ENCODE assay signal across 20 cellular contexts in the genomic region with DNA sequence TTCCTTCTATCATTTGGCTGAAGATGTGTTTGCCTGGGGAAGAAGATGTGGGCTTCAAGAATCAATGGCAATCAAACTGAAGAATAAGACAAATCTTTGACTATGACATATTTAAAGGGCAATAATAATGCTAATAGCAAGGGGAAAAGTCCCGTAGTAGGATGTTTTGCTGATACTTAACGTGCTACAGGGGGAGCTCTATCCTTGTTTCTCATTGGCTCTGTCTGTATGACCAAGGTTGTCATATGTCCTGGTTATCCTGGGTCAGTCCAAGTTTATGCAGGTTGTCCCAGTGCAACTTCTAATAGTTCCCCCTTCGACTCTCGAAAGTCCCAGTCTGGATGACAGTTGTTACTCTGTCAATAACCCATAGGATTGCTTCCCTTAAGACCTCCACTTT.
DNase-seq lines count a peak whose midpoint lies in the region; ATAC-seq and TF ChIP-seq lines count a peak whose summit lies in the region.
"Had no signal": no experiment of that assay in that cellular context is flagged by ENCODE, and none has a peak within 500 bp of the region (broad histone marks: within the 10 kb centered on the region; RNA-seq: fewer than 3 reads in every experiment).

No MANE protein-coding gene starts in this region.

- no peak overlapping the region for H3K4me3 Mint-ChIP-seq in WTC11
- H3K4me3 Mint-ChIP-seq in effector memory CD8-positive, alpha-beta T cell = no peak overlapping the region
- H3K4me3 Mint-ChIP-seq: CD4-positive, alpha-beta T cell had no signal

- H2AFZ ChIP-seq in HCT116 (ENCODE audit: low read depth, low read length, poor library complexity, severe bottlenecking) = no peak overlapping the region

- no peak overlapping the region for H3K27ac ChIP-seq in C4-2B
- H3K27ac ChIP-seq in HCT116 (ENCODE audit: low read depth, low read length) = no peak overlapping the region
- no peak overlapping the region for H3K27ac ChIP-seq in ascending aorta
- H3K27ac ChIP-seq: KMS-11 had no signal

- DNase-seq in HCT116 (ENCODE audit: low read depth, low spot score) (no peak), WTC11 (ENCODE audit: low spot score) (no peak), fibroblast of mammary gland (ENCODE audit: low read depth) (no peak), NCI-H526 treated with DMSO at 0.1 percent for 48 hours (lab: John Stamatoyannopoulos, UW) (no peak), ascending aorta (ENCODE audit: low spot score in 2 of 2) (no peak), left lobe of liver (ENCODE audit: low spot score) (no peak)
- no peak for DNase-seq in effector memory CD8-positive, alpha-beta T cell
- DNase-seq: CD4-positive, alpha-beta T cell; COR-L47; DND-41; HCEC 1CT; IMR-90; MV-4-11; NCI-H1105 treated with DMSO at 0.1 percent for 48 hours; NCI-H2029 treated with DMSO at 0.1 percent for 48 hours; NCI-H524 treated with DMSO at 0.1 percent for 48 hours; SHP77; SK-N-SH had no signal

- H3K79me2 ChIP-seq in HCT116 (ENCODE audit: insufficient read depth, low read length) = no peaks in the 10 kb centered on the region

- POLR2A ChIA-PET in HCT116 (lab: Charles Lee) = no interaction called here
- POLR2A ChIA-PET in WTC11 (lab: Charles Lee) = no interaction called here

- H3K9me2 ChIP-seq in HCT116 (ENCODE audit: insufficient read depth) = no peaks in the 10 kb centered on the region
- H3K9me2 ChIP-seq: SK-N-SH had no signal

- RAD21 ChIA-PET in HCT116 (lab: Charles Lee; ENCODE audit: low non-redundant PET in 1 of 2, low total read pairs in 2 of 2, uncharacterized antibody in 2 of 2, unreplicated experiment in 2 of 2) = no interaction called here

- TF ChIP-seq CTCF in C4-2B (conservative IDR thresholded peaks at IDR 0.05) = peak; percentile 30
- no peak for TF ChIP-seq CTCF in HCT116 (IDR thresholded peaks at IDR 0.05 in 2 of 3, conservative IDR thresholded peaks at IDR 0.05 in 1 of 3; ENCODE audit: borderline replicate concordance in 1 of 3, insufficient read depth in 1 of 3, low read depth in 2 of 3, low read length in 2 of 3)
- no peak for TF ChIP-seq CTCF in WTC11 (IDR thresholded peaks at IDR 0.05)
- TF ChIP-seq CTCF in fibroblast of mammary gland (conservative IDR thresholded peaks at IDR 0.05; ENCODE audit: control insufficient read depth, insufficient read depth, low read depth, low read length) = peak; percentile 6
- no peak for TF ChIP-seq CTCF in ascending aorta (IDR thresholded peaks at IDR 0.05)

- no peaks in the 10 kb centered on the region for H3K36me3 ChIP-seq in HCT116 (ENCODE audit: control insufficient read depth in 1 of 2, insufficient read depth in 2 of 2, low read length in 2 of 2)
- H3K36me3 ChIP-seq in ascending aorta = no peaks in the 10 kb centered on the region

- intact Hi-C loops in HCT116 (cut with micrococcal nuclease) = no loop called here
- intact Hi-C loops in ascending aorta (cut with DNase I) = no loop called here

- peaks cover 43% of the 10 kb centered on the region for H3K4me1 Mint-ChIP-seq in WTC11
- no peaks in the 10 kb centered on the region for H3K4me1 Mint-ChIP-seq in effector memory CD8-positive, alpha-beta T cell (ENCODE audit: low read depth in 2 of 2)

- H3K36me3 Mint-ChIP-seq in WTC11 = peaks cover 26% of the 10 kb centered on the region
- peaks cover 3% of the 10 kb centered on the region for H3K36me3 Mint-ChIP-seq in effector memory CD8-positive, alpha-beta T cell (ENCODE audit: insufficient read depth)

- no TSS peak for BruUV-seq in HCT116 (replicated peaks; lab: Mats Ljungman, UMichigan)

- no peaks in the 10 kb centered on the region for H4K20me1 ChIP-seq in HCT116 (ENCODE audit: insufficient read depth)

- ATAC-seq in HCT116 (peak; percentile 54; the same call in 1 of the 2 replicates), WTC11 (peak; percentile 26; the same call in 1 of the 2 replicates), left lobe of liver (no peak)
- no peak for ATAC-seq in effector memory CD8-positive, alpha-beta T cell (replicated peaks)

- TF ChIP-seq RAD21 in HCT116 (IDR thresholded peaks at IDR 0.05; ENCODE audit: low read depth) = no peak

- no peak overlapping the region for H3K27ac Mint-ChIP-seq in WTC11
- no peak overlapping the region for H3K27ac Mint-ChIP-seq in effector memory CD8-positive, alpha-beta T cell
- H3K27ac Mint-ChIP-seq: CD4-positive, alpha-beta T cell had no signal

- H3K27me3 Mint-ChIP-seq in WTC11 (ENCODE audit: low read depth) = peaks cover 59% of the 10 kb centered on the region
- H3K27me3 Mint-ChIP-seq in effector memory CD8-positive, alpha-beta T cell = peaks cover 22 to 30% of the 10 kb centered on the region in 2 donors

- peaks cover 20% of the 10 kb centered on the region for H3K9me3 Mint-ChIP-seq in WTC11
- no peaks in the 10 kb centered on the region for H3K9me3 Mint-ChIP-seq in effector memory CD8-positive, alpha-beta T cell

- H3K9me3 ChIP-seq in HCT116 (ENCODE audit: control insufficient read depth in 1 of 2, insufficient read depth in 1 of 2, low read depth in 1 of 2, low read length in 2 of 2) = no peaks in the 10 kb centered on the region
- no peaks in the 10 kb centered on the region for H3K9me3 ChIP-seq in ascending aorta
- H3K9me3 ChIP-seq: SK-N-SH had no signal

- peaks cover 8% of the 10 kb centered on the region for H3K27me3 ChIP-seq in HCT116 (ENCODE audit: insufficient read depth, low read length)
- no peaks in the 10 kb centered on the region for H3K27me3 ChIP-seq in ascending aorta

- H3K4me2 ChIP-seq in HCT116 (ENCODE audit: low read length) = no peak overlapping the region
- H3K4me2 ChIP-seq: KMS-11, SK-N-SH had no signal

- no peak overlapping the region for H3K4me3 ChIP-seq in HCT116 (replicated peaks in 1 of 2; ENCODE audit: low read depth in 1 of 2, low read length in 2 of 2)
- H3K4me3 ChIP-seq in fibroblast of mammary gland (ENCODE audit: control insufficient read depth, low read depth, low read length) = no peak overlapping the region
- H3K4me3 ChIP-seq in ascending aorta = no peak overlapping the region

- CTCF ChIA-PET in HCT116 (lab: Charles Lee) = interaction anchor here (1.3 kb wide), 1 partner anchor 967 kb away, joined by 3 read pairs; no protein-coding TSS in a partner anchor
- CTCF ChIA-PET in WTC11 (lab: Charles Lee) = interaction anchor here (0.9 to 3.1 kb wide), 9 partner anchors 11 to 546 kb away, joined by 4 to 33 read pairs (median 7); no protein-coding TSS in a partner anchor

- no peak overlapping the region for H3K9ac ChIP-seq in HCT116 (ENCODE audit: low read length)
- H3K9ac ChIP-seq: KMS-11, SK-N-SH had no signal

- no peak for TF ChIP-seq POLR2A in HCT116 (IDR thresholded peaks at IDR 0.05; ENCODE audit: borderline replicate concordance, extremely low read depth, insufficient read depth, insufficient read length)

- no peaks in the 10 kb centered on the region for H3K4me1 ChIP-seq in HCT116 (ENCODE audit: control insufficient read depth in 1 of 2, insufficient read depth in 2 of 2, low read length in 2 of 2)
- H3K4me1 ChIP-seq in ascending aorta = no peaks in the 10 kb centered on the region

TF ChIP-seq in HCT116, 20 proteins besides CTCF, POLR2A, EP300 and RAD21 (continues in another document):
- TF ChIP-seq, protein P1, sequence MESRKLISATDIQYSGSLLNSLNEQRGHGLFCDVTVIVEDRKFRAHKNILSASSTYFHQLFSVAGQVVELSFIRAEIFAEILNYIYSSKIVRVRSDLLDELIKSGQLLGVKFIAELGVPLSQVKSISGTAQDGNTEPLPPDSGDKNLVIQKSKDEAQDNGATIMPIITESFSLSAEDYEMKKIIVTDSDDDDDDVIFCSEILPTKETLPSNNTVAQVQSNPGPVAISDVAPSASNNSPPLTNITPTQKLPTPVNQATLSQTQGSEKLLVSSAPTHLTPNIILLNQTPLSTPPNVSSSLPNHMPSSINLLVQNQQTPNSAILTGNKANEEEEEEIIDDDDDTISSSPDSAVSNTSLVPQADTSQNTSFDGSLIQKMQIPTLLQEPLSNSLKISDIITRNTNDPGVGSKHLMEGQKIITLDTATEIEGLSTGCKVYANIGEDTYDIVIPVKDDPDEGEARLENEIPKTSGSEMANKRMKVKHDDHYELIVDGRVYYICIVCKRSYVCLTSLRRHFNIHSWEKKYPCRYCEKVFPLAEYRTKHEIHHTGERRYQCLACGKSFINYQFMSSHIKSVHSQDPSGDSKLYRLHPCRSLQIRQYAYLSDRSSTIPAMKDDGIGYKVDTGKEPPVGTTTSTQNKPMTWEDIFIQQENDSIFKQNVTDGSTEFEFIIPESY (IDR thresholded peaks at IDR 0.05; ENCODE audit: extremely low read depth, insufficient replicate concordance, low read length) = no peak
- TF ChIP-seq, protein P2, sequence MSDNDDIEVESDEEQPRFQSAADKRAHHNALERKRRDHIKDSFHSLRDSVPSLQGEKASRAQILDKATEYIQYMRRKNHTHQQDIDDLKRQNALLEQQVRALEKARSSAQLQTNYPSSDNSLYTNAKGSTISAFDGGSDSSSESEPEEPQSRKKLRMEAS (IDR thresholded peaks at IDR 0.05) = no peak
- TF ChIP-seq EZH2phosphoT487 (IDR thresholded peaks at IDR 0.05; ENCODE audit: borderline replicate concordance) (no peak), POLR2AphosphoS5 (IDR thresholded peaks at IDR 0.05; ENCODE audit: low read depth, low read length) (no peak), SP1 (IDR thresholded peaks at IDR 0.05; ENCODE audit: low read depth) (no peak)

TF ChIP-seq in WTC11, 78 proteins besides CTCF, POLR2A, EP300 and RAD21 (continues in another document):
- TF ChIP-seq SOX15 (CRISPR knock-in tag; IDR thresholded peaks at IDR 0.05) (no peak), NR3C1 (CRISPR knock-in tag; conservative IDR thresholded peaks at IDR 0.05; ENCODE audit: low read depth) (no peak), ZNF219 (CRISPR knock-in tag; IDR thresholded peaks at IDR 0.05; ENCODE audit: borderline replicate concordance) (no peak), ZNF396 (CRISPR knock-in tag; IDR thresholded peaks at IDR 0.05; ENCODE audit: borderline replicate concordance) (no peak), NR1H2 (CRISPR knock-in tag; IDR thresholded peaks at IDR 0.05) (no peak), FOXK1 (CRISPR knock-in tag; IDR thresholded peaks at IDR 0.05) (no peak)
- TF ChIP-seq, protein P3, sequence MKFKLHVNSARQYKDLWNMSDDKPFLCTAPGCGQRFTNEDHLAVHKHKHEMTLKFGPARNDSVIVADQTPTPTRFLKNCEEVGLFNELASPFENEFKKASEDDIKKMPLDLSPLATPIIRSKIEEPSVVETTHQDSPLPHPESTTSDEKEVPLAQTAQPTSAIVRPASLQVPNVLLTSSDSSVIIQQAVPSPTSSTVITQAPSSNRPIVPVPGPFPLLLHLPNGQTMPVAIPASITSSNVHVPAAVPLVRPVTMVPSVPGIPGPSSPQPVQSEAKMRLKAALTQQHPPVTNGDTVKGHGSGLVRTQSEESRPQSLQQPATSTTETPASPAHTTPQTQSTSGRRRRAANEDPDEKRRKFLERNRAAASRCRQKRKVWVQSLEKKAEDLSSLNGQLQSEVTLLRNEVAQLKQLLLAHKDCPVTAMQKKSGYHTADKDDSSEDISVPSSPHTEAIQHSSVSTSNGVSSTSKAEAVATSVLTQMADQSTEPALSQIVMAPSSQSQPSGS (CRISPR knock-in tag; IDR thresholded peaks at IDR 0.05; ENCODE audit: borderline replicate concordance, low read depth) = no peak

Comparison
In these comparisons a context has a peak if more than half of its experiments do, and no peak if none do; other contexts are left out.
1. CTCF ChIP-seq: peak in C4-2B (single experiment) and fibroblast of mammary gland (single experiment); none in HCT116 (0 of 3), WTC11 (single experiment) and ascending aorta (0 of 3).
2. ATAC-seq: peak in HCT116 (single experiment) and WTC11 (single experiment); none in effector memory CD8-positive, alpha-beta T cell (single experiment) and left lobe of liver (single experiment).